ENCODE assay signal across 16 cellular contexts in genomic region chr17:32259596-32259995, GRCh38. TPM values are rescaled to one million over a fixed set of nuclear protein-coding genes. Genes with fewer than 3 reads are reported as not detected.
DNase-seq lines count a peak whose midpoint lies in the region; ATAC-seq and TF ChIP-seq lines count a peak whose summit lies in the region.
"Had no signal": no experiment of that assay in that cellular context is flagged by ENCODE, and none has a peak within 500 bp of the region (broad histone marks: within the 10 kb centered on the region; RNA-seq: fewer than 3 reads in every experiment).

No MANE protein-coding gene starts in this region.

- peaks cover 10% of the 10 kb centered on the region for H3K27me3 ChIP-seq in trophoblast cell (ENCODE audit: insufficient read depth, low read length)
- H3K27me3 ChIP-seq: Peyer's patch had no signal

- DNase-seq in ACHN (peak; percentile 41), LHCN-M2 (ENCODE audit: low read depth) (peak; percentile 69), choroid plexus epithelial cell (ENCODE audit: low read depth) (peak; percentile 78), kidney tubule cell (ENCODE audit: low spot score) (peak; percentile 17), trophoblast cell (no peak), NCI-H1105 treated with DMSO at 0.1 percent for 48 hours (lab: John Stamatoyannopoulos, UW) (no peak)
- no peak for DNase-seq in effector CD8-positive, alpha-beta T cell (lab: John Stamatoyannopoulos, UW)
- DNase-seq: activated CD4-positive, alpha-beta T cell treated with anti-CD3 and anti-CD28 coated beads for 1 hour; amniotic stem cell; NCI-H1417; NCI-H524 treated with DMSO at 0.1 percent for 48 hours; nephron progenitor cell; Peyer's patch; small intestine had no signal

- H2BK12ac ChIP-seq in trophoblast cell (ENCODE audit: low read length) = no peak overlapping the region

- no peak overlapping the region for H3K4me2 ChIP-seq in trophoblast cell (ENCODE audit: low read length)

- no peak for TF ChIP-seq CTCF in choroid plexus epithelial cell (conservative IDR thresholded peaks at IDR 0.05; ENCODE audit: low read depth, low read length)

- H3K4me3 ChIP-seq in choroid plexus epithelial cell (ENCODE audit: low read depth, low read length) (no peak overlapping the region), trophoblast cell (ENCODE audit: low read depth, low read length) (no peak overlapping the region)
- H3K4me3 ChIP-seq: Peyer's patch had no signal

- no peaks in the 10 kb centered on the region for H3K79me1 ChIP-seq in trophoblast cell (ENCODE audit: low read length)

- no peak overlapping the region for H3K27ac ChIP-seq in trophoblast cell (ENCODE audit: low read depth, low read length)
- H3K27ac ChIP-seq: Peyer's patch had no signal

- no peaks in the 10 kb centered on the region for H3K79me2 ChIP-seq in trophoblast cell (ENCODE audit: control insufficient read depth, insufficient read depth, low read length, poor library complexity)

- no peak overlapping the region for H2BK120ac ChIP-seq in trophoblast cell (ENCODE audit: insufficient read depth, low read length, poor library complexity)

- no peak overlapping the region for H4K8ac ChIP-seq in trophoblast cell (ENCODE audit: low read depth, low read length)

- no peak overlapping the region for H4K91ac ChIP-seq in trophoblast cell (ENCODE audit: low read depth, low read length)

- H2BK5ac ChIP-seq in trophoblast cell (ENCODE audit: low read depth, low read length, poor library complexity) = no peak overlapping the region

- H3K4me1 ChIP-seq in trophoblast cell (ENCODE audit: control insufficient read depth in 1 of 2, insufficient read depth in 2 of 2, low read length in 2 of 2) = no peaks in the 10 kb centered on the region

- WGBS in trophoblast cell (ENCODE audit: extremely low coverage, insufficient coverage, insufficient read length) = no CpG with 5 or more reads among the region's 4 CpGs

- H2AK5ac ChIP-seq in trophoblast cell (ENCODE audit: low read length) = no peak overlapping the region

- no peak overlapping the region for H3K23ac ChIP-seq in trophoblast cell (ENCODE audit: low read length)

- H3K14ac ChIP-seq in trophoblast cell (ENCODE audit: low read length) = no peak overlapping the region

- H3K9me3 ChIP-seq in trophoblast cell (ENCODE audit: insufficient read depth, low read depth, low read length) = peaks cover 3% of the 10 kb centered on the region
- H3K9me3 ChIP-seq: Peyer's patch had no signal

- no peak overlapping the region for H3K9ac ChIP-seq in trophoblast cell (ENCODE audit: low read length)

- H3K18ac ChIP-seq in trophoblast cell (ENCODE audit: low read length) = no peak overlapping the region

- ATAC-seq in HG02852 (IDR thresholded peaks at IDR 0.05; ENCODE audit: unreplicated experiment) = no peak

- H3K36me3 ChIP-seq in trophoblast cell (ENCODE audit: control insufficient read depth in 1 of 2, insufficient read depth in 2 of 2, low read length in 2 of 2) = no peaks in the 10 kb centered on the region
- H3K36me3 ChIP-seq: Peyer's patch had no signal

- no peak overlapping the region for H3K4ac ChIP-seq in trophoblast cell (ENCODE audit: low read depth, low read length)

- no peak overlapping the region for H2AFZ ChIP-seq in trophoblast cell (ENCODE audit: insufficient read depth, low read length, poor library complexity)

- no peak overlapping the region for H4K12ac ChIP-seq in trophoblast cell (ENCODE audit: low read depth, low read length)

- in situ Hi-C loops in ACHN (cut with HindIII; ENCODE audit: low pct_ligation_motif_present, low pct_unique_long_range_greater_than_20kb, low sequenced_read_pairs) = no loop called here

RNA-seq across cellular contexts. Expression of gene RHBDL3, which starts 6.0 kb away (rescaled TPM):
- total RNA-seq in LHCN-M2 (2014; rRNA removed) = 0.57 and 0.71 TPM in 2 replicates
- 0.39 TPM for polyA plus RNA-seq in LHCN-M2 (2012)
- polyA plus RNA-seq in trophoblast cell (2013) = 0.07 and 0.15 TPM in 2 replicates
- polyA plus RNA-seq: IgD-negative memory B cell had no signal

Comparison
In these comparisons a context has a peak if more than half of its experiments do, and no peak if none do; other contexts are left out.
1. DNase-seq: peak in ACHN (single experiment), LHCN-M2 (single experiment), choroid plexus epithelial cell (single experiment) and kidney tubule cell (single experiment); none in effector CD8-positive, alpha-beta T cell (single experiment), trophoblast cell (0 of 2) and NCI-H1105 treated with DMSO at 0.1 percent for 48 hours (single experiment).